2 cellular contexts compared by ENCODE assay signal in genomic region chr16:28207425-28207824, GRCh38.
TF ChIP-seq lines count a peak whose summit lies in the region.

No MANE protein-coding gene starts in this region.

TF ChIP-seq in GM12878, 131 proteins besides CTCF, POLR2A, EP300 and RAD21 (continues in another document):
- TF ChIP-seq JUNB (IDR thresholded peaks at IDR 0.05) (no peak), RCOR1 (conservative IDR thresholded peaks at IDR 0.05; ENCODE audit: low read depth, low read length) (no peak), ZBTB11 (CRISPR knock-in tag; IDR thresholded peaks at IDR 0.05) (no peak), IRF4 (IDR thresholded peaks at IDR 0.05; ENCODE audit: low read depth, low read length) (no peak), MTA3 (IDR thresholded peaks at IDR 0.05; ENCODE audit: borderline replicate concordance, low read length) (no peak), ZNF622 (IDR thresholded peaks at IDR 0.05) (no peak), ZNF687 (IDR thresholded peaks at IDR 0.05) (no peak), ELK1 (IDR thresholded peaks at IDR 0.05; ENCODE audit: low read depth, low read length) (no peak), SREBF1 (IDR thresholded peaks at IDR 0.05; ENCODE audit: low read length) (no peak), SUPT20H (IDR thresholded peaks at IDR 0.05; ENCODE audit: borderline replicate concordance, control insufficient read depth, low read depth, low read length) (no peak), CEBPZ (IDR thresholded peaks at IDR 0.05; ENCODE audit: low read depth, low read length) (no peak), ETV6 (conservative IDR thresholded peaks at IDR 0.05 in 1 of 2, IDR thresholded peaks at IDR 0.05 in 1 of 2; ENCODE audit: borderline replicate concordance in 1 of 2, low read depth in 1 of 2) (no peak), RUNX3 (IDR thresholded peaks at IDR 0.05; ENCODE audit: low read length) (no peak), FOXM1 (IDR thresholded peaks at IDR 0.05; ENCODE audit: low read depth, low read length) (no peak), ZNF24 (IDR thresholded peaks at IDR 0.05) (no peak), RB1 (IDR thresholded peaks at IDR 0.05; ENCODE audit: borderline replicate concordance) (no peak)

TF ChIP-seq in HepG2, 621 proteins besides CTCF, POLR2A, EP300 and RAD21:
- no peak for TF ChIP-seq JARID2 (CRISPR knock-in tag; IDR thresholded peaks at IDR 0.05; ENCODE audit: insufficient replicate concordance)
- no peak for TF ChIP-seq NRL (CRISPR knock-in tag; IDR thresholded peaks at IDR 0.05; ENCODE audit: borderline replicate concordance)
- TF ChIP-seq ZNF891 (CRISPR knock-in tag; IDR thresholded peaks at IDR 0.05) = no peak
- TF ChIP-seq IKZF5 (CRISPR knock-in tag; IDR thresholded peaks at IDR 0.05) = no peak
- TF ChIP-seq ZNF670 (CRISPR knock-in tag; IDR thresholded peaks at IDR 0.05; ENCODE audit: borderline replicate concordance) = no peak
- no peak for TF ChIP-seq TBX3 (IDR thresholded peaks at IDR 0.05; ENCODE audit: borderline replicate concordance)
- no peak for TF ChIP-seq ZNF24 (IDR thresholded peaks at IDR 0.05)
- no peak for TF ChIP-seq ZNF552 (CRISPR knock-in tag; IDR thresholded peaks at IDR 0.05; ENCODE audit: borderline replicate concordance)
- no peak for TF ChIP-seq ZNF569 (CRISPR knock-in tag; IDR thresholded peaks at IDR 0.05; ENCODE audit: borderline replicate concordance)
- TF ChIP-seq JUNB (CRISPR knock-in tag; IDR thresholded peaks at IDR 0.05; ENCODE audit: borderline replicate concordance) = no peak
- no peak for TF ChIP-seq ETV6 (CRISPR knock-in tag; conservative IDR thresholded peaks at IDR 0.05)
- no peak for TF ChIP-seq ARHGAP35 (CRISPR knock-in tag; IDR thresholded peaks at IDR 0.05; ENCODE audit: borderline replicate concordance)
- no peak for TF ChIP-seq ZNF460 (CRISPR knock-in tag; IDR thresholded peaks at IDR 0.05; ENCODE audit: borderline replicate concordance)
TF ChIP-seq in HepG2: peak in this region for 0.
